19 cellular contexts compared by ENCODE assay signal in genomic region chr10:13709931-13710690, GRCh38.
DNase-seq lines count a peak whose midpoint lies in the region; TF ChIP-seq lines count a peak whose summit lies in the region.
"Had no signal": no experiment of that assay in that cellular context is flagged by ENCODE, and none has a peak within 500 bp of the region (broad histone marks: within the 10 kb centered on the region; RNA-seq: fewer than 3 reads in every experiment).

No MANE protein-coding gene starts in this region.

- H3K27ac ChIP-seq in angular gyrus (ENCODE audit: low read depth, low read length), result peak overlapping the region; percentile 16
- H3K27ac ChIP-seq: BLaER1, brain microvascular endothelial cell had no signal

- H3K27ac Mint-ChIP-seq in progenitor cell of endocrine pancreas, result peak overlapping the region; percentile 5
- no peak overlapping the region for H3K27ac Mint-ChIP-seq in activated T-helper 1 cell treated with anti-CD3 and anti-CD28 coated beads, Interleukin-12 subunit alpha, Interleukin-12 subunit beta, Interleukin-2, Interleukin-4 antibody, amounts not matched to agents 30 ng/mL and 10 ng/mL and 1 ng/mL, durations not matched to agents 14 hours and 24 hours and 36 hours
- H3K27ac Mint-ChIP-seq in activated naive CD4-positive, alpha-beta T cell treated with anti-CD3 and anti-CD28 coated beads for 36 hours, result no peak overlapping the region

- TF ChIP-seq CTCF in fibroblast of the aortic adventitia (IDR thresholded peaks at IDR 0.05; ENCODE audit: insufficient read depth, low read length), result no peak
- no peak for TF ChIP-seq CTCF in progenitor cell of endocrine pancreas (IDR thresholded peaks at IDR 0.05; ENCODE audit: unreplicated experiment)

- peaks cover 4% of the 10 kb centered on the region for H3K36me3 Mint-ChIP-seq in progenitor cell of endocrine pancreas (ENCODE audit: insufficient read depth)
- H3K36me3 Mint-ChIP-seq in activated T-helper 1 cell treated with anti-CD3 and anti-CD28 coated beads, Interleukin-12 subunit alpha, Interleukin-12 subunit beta, Interleukin-2, Interleukin-4 antibody, amounts not matched to agents 30 ng/mL and 10 ng/mL and 1 ng/mL, durations not matched to agents 14 hours and 24 hours and 36 hours (ENCODE audit: low read depth), result no peaks in the 10 kb centered on the region
- H3K36me3 Mint-ChIP-seq in activated naive CD4-positive, alpha-beta T cell treated with anti-CD3 and anti-CD28 coated beads for 36 hours (ENCODE audit: low read depth), result no peaks in the 10 kb centered on the region

- no peak overlapping the region for H3K4me3 Mint-ChIP-seq in progenitor cell of endocrine pancreas (ENCODE audit: low read depth)
- H3K4me3 Mint-ChIP-seq in activated T-helper 1 cell treated with anti-CD3 and anti-CD28 coated beads, Interleukin-12 subunit alpha, Interleukin-12 subunit beta, Interleukin-2, Interleukin-4 antibody, amounts not matched to agents 30 ng/mL and 10 ng/mL and 1 ng/mL, durations not matched to agents 14 hours and 24 hours and 36 hours, result no peak overlapping the region
- H3K4me3 Mint-ChIP-seq in activated naive CD4-positive, alpha-beta T cell treated with anti-CD3 and anti-CD28 coated beads for 36 hours, result no peak overlapping the region

- H3K4me3 ChIP-seq in fibroblast of the aortic adventitia (ENCODE audit: low read depth, low read length), result no peak overlapping the region
- H3K4me3 ChIP-seq: BLaER1, prostate gland had no signal

- peak; percentile 20 for DNase-seq in DMS 273 treated with DMSO at 0.1 percent for 48 hours (lab: John Stamatoyannopoulos, UW)
- DNase-seq in fibroblast of the aortic adventitia (ENCODE audit: low read depth), result peak; percentile 71
- DNase-seq in progenitor cell of endocrine pancreas (ENCODE audit: low spot score, unreplicated experiment), result no peak
- no peak for DNase-seq in activated CD4-positive, alpha-beta T cell treated with anti-CD3 and anti-CD28 coated beads, Interleukin-2, amount 50 U/mL, for 48 hours
- DNase-seq in activated T-helper 1 cell treated with anti-CD3 and anti-CD28 coated beads, Interleukin-12 subunit alpha, Interleukin-12 subunit beta, Interleukin-2, Interleukin-4 antibody, amounts not matched to agents 30 ng/mL and 10 ng/mL and 1 ng/mL, durations not matched to agents 14 hours and 24 hours and 36 hours (ENCODE audit: low spot score), result no peak
- no peak for DNase-seq in activated naive CD4-positive, alpha-beta T cell treated with anti-CD3 and anti-CD28 coated beads for 36 hours
- DNase-seq in NCI-H187 (lab: John Stamatoyannopoulos, UW), result no peak
- DNase-seq: activated CD4-positive, alpha-beta T cell treated with anti-CD3 and anti-CD28 coated beads for 48 hours; activated CD8-positive, alpha-beta memory T cell treated with anti-CD3 and anti-CD28 coated beads, Interleukin-2, amount 50 U/mL, for 48 hours; activated naive CD4-positive, alpha-beta T cell; brain microvascular endothelial cell; left cardiac atrium; MM.1S; NCI-H2029; PC-3; SK-N-SH had no signal

- CTCF ChIA-PET in activated naive CD4-positive, alpha-beta T cell treated with anti-CD3 and anti-CD28 coated beads for 36 hours (lab: Charles Lee), result no interaction called here

- no peaks in the 10 kb centered on the region for H3K9me3 Mint-ChIP-seq in progenitor cell of endocrine pancreas (ENCODE audit: low read depth)
- no peaks in the 10 kb centered on the region for H3K9me3 Mint-ChIP-seq in activated T-helper 1 cell treated with anti-CD3 and anti-CD28 coated beads, Interleukin-12 subunit alpha, Interleukin-12 subunit beta, Interleukin-2, Interleukin-4 antibody, amounts not matched to agents 30 ng/mL and 10 ng/mL and 1 ng/mL, durations not matched to agents 14 hours and 24 hours and 36 hours
- no peaks in the 10 kb centered on the region for H3K9me3 Mint-ChIP-seq in activated naive CD4-positive, alpha-beta T cell treated with anti-CD3 and anti-CD28 coated beads for 36 hours

- peaks cover 26% of the 10 kb centered on the region for H3K27me3 Mint-ChIP-seq in progenitor cell of endocrine pancreas
- peaks cover 23% of the 10 kb centered on the region for H3K27me3 Mint-ChIP-seq in activated T-helper 1 cell treated with anti-CD3 and anti-CD28 coated beads, Interleukin-12 subunit alpha, Interleukin-12 subunit beta, Interleukin-2, Interleukin-4 antibody, amounts not matched to agents 30 ng/mL and 10 ng/mL and 1 ng/mL, durations not matched to agents 14 hours and 24 hours and 36 hours (ENCODE audit: insufficient read depth)
- H3K27me3 Mint-ChIP-seq in activated naive CD4-positive, alpha-beta T cell treated with anti-CD3 and anti-CD28 coated beads for 36 hours (ENCODE audit: low read depth), result peaks cover 16% of the 10 kb centered on the region

- intact Hi-C loops in activated T-helper 1 cell treated with anti-CD3 and anti-CD28 coated beads, Interleukin-12 subunit alpha, Interleukin-12 subunit beta, Interleukin-2, Interleukin-4 antibody, amounts not matched to agents 30 ng/mL and 10 ng/mL and 1 ng/mL, durations not matched to agents 14 hours and 24 hours and 36 hours (cut with micrococcal nuclease), result no loop called here
- intact Hi-C loops in activated naive CD4-positive, alpha-beta T cell treated with anti-CD3 and anti-CD28 coated beads for 36 hours (cut with micrococcal nuclease), result no loop called here

- H3K4me1 Mint-ChIP-seq in progenitor cell of endocrine pancreas (ENCODE audit: low read depth), result peaks cover 62% of the 10 kb centered on the region
- H3K4me1 Mint-ChIP-seq in activated T-helper 1 cell treated with anti-CD3 and anti-CD28 coated beads, Interleukin-12 subunit alpha, Interleukin-12 subunit beta, Interleukin-2, Interleukin-4 antibody, amounts not matched to agents 30 ng/mL and 10 ng/mL and 1 ng/mL, durations not matched to agents 14 hours and 24 hours and 36 hours (ENCODE audit: low read depth), result peaks cover 20% of the 10 kb centered on the region
- peaks cover 28% of the 10 kb centered on the region for H3K4me1 Mint-ChIP-seq in activated naive CD4-positive, alpha-beta T cell treated with anti-CD3 and anti-CD28 coated beads for 36 hours (ENCODE audit: low read depth)

Comparison
In these comparisons a context has a peak if more than half of its experiments do, and no peak if none do; other contexts are left out.
1. DNase-seq: peak in DMS 273 treated with DMSO at 0.1 percent for 48 hours (single experiment) and fibroblast of the aortic adventitia (single experiment); none in progenitor cell of endocrine pancreas (single experiment), activated CD4-positive, alpha-beta T cell treated with anti-CD3 and anti-CD28 coated beads, Interleukin-2, amount 50 U/mL, for 48 hours (0 of 2), activated T-helper 1 cell treated with anti-CD3 and anti-CD28 coated beads, Interleukin-12 subunit alpha, Interleukin-12 subunit beta, Interleukin-2, Interleukin-4 antibody, amounts not matched to agents 30 ng/mL and 10 ng/mL and 1 ng/mL, durations not matched to agents 14 hours and 24 hours and 36 hours (single experiment), activated naive CD4-positive, alpha-beta T cell treated with anti-CD3 and anti-CD28 coated beads for 36 hours (single experiment) and NCI-H187 (0 of 2).